Comparison of ENCODE assay signal across 8 cellular contexts in the genomic region with DNA sequence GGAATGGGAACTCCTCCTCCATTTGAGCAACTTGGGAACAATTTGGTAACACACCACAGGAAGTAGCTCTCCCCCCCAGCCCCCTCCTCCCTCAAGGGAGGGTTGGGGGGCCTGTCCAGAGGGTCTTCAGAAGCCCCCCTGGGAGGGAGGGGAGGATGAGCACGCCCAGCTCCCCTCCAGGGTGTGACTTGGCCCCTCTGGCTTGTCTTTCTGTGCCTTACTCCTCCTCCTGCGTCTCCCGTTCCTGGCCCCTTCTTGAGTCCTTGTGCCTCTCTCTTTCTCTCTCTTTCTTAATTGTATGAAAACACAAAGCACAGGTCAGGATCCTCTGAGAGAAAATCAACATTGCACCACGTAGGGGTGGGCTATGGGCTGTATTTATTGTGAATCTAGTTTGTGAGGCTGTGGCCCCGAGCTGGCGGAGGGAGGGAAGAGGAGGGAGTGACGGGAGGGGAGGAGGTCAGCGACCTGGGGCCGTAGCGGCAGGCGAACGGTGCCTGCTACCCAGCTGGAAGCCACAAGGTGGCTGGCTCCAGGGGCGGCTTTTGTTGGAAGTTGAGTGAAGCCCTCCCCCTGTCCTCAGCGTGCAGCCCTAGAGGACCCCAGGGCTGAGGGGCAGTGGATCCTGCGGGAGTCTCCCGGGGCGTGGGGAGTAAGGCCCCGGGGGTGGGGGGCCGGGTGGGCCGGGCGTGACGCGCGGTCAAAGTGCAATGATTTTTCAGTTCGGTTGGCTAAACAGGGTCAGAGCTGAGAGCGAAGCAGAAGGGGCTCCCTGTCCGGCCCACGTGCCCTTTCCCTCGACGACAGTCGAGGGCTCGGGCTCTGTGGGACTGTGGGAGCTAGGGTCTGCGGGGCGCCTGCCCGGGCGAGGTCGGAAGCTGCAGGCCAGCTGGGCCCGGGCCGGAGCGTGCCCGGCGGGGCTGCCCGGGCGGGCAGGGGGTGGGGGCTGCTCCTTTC. TPM values are rescaled to one million over a fixed set of nuclear protein-coding genes. Genes with fewer than 3 reads are reported as not detected.
DNase-seq lines count a peak whose midpoint lies in the region; ATAC-seq, FAIRE-seq and TF ChIP-seq lines count a peak whose summit lies in the region.

No MANE protein-coding gene starts in this region.

- H3K36me3 ChIP-seq in mucosa of descending colon (ENCODE audit: low read depth) = no peaks in the 10 kb centered on the region

- POLR2A ChIA-PET in naive thymus-derived CD8-positive, alpha-beta T cell (lab: Charles Lee) = interaction anchor here (0.7 to 3.0 kb wide), 8 partner anchors 9 to 135 kb away, joined by 3 to 17 read pairs (median 3); partner anchors contain the start of gene NACC1

- no peak for ATAC-seq in naive thymus-derived CD8-positive, alpha-beta T cell
- no peak for ATAC-seq in mucosa of descending colon

- DNase-seq in ELF-1 (ENCODE audit: low read depth, low spot score) (peak; percentile 86), NCI-H146 (lab: John Stamatoyannopoulos, UW) (peak; percentile 56), cerebellar cortex (ENCODE audit: low spot score) (peak; percentile 45), NCI-H187 (lab: John Stamatoyannopoulos, UW) (no peak), AG08396 (ENCODE audit: low spot score) (no peak), mucosa of descending colon (no peak), urothelium cell line (ENCODE audit: low spot score) (no peak)
- DNase-seq in naive thymus-derived CD8-positive, alpha-beta T cell = peak in 1 of 10 donors; percentile 29

- FAIRE-seq in urothelium cell line (lab: Jason Lieb, UNC) = no peak

- peaks cover 6 to 22% (median 6%) of the 10 kb centered on the region in 5 donors for H3K27me3 Mint-ChIP-seq in naive thymus-derived CD8-positive, alpha-beta T cell

- no peaks in the 10 kb centered on the region for H3K36me3 Mint-ChIP-seq in naive thymus-derived CD8-positive, alpha-beta T cell

- H3K9me3 Mint-ChIP-seq in naive thymus-derived CD8-positive, alpha-beta T cell = peaks cover 0 to 2% (median 0%) of the 10 kb centered on the region in 9 donors

- peak overlapping the region in 4 of 10 donors; percentile 24 to 67 (median 40) for H3K27ac Mint-ChIP-seq in naive thymus-derived CD8-positive, alpha-beta T cell

- intact Hi-C loops in mucosa of descending colon (cut with DNase I, micrococcal nuclease) = loop anchor here in 1 of 2 donors (10.0 kb wide), 1 partner anchor 111 kb away; no protein-coding TSS in a partner anchor

- TF ChIP-seq CTCF in mucosa of descending colon (IDR thresholded peaks at IDR 0.05) = no peak

- H3K4me1 ChIP-seq in mucosa of descending colon (ENCODE audit: low read depth) = peaks cover 34% of the 10 kb centered on the region

- H3K4me1 Mint-ChIP-seq in naive thymus-derived CD8-positive, alpha-beta T cell = peaks cover 21 to 43% (median 42%) of the 10 kb centered on the region in 4 donors

- peak overlapping the region in 9 of 10 donors; percentile 8 to 86 (median 72) for H3K4me3 Mint-ChIP-seq in naive thymus-derived CD8-positive, alpha-beta T cell

- H3K9me3 ChIP-seq in mucosa of descending colon = no peaks in the 10 kb centered on the region

- no peak overlapping the region for H3K4me3 ChIP-seq in mucosa of descending colon

RNA-seq across cellular contexts. Expression of gene LYL1, which starts 6.4 kb away (rescaled TPM):
- total RNA-seq in naive thymus-derived CD8-positive, alpha-beta T cell = 1 to 10 TPM; 6.6 to 7.9 TPM
- 1 to 10 TPM in 2 of 3 donors, under 1 TPM in 1; 0.37 to 2.6 (median 1.3) TPM for polyA plus RNA-seq in naive thymus-derived CD8-positive, alpha-beta T cell
- total RNA-seq in mucosa of descending colon = 1 to 10 TPM; 1.7 to 7.6 (median 4.7) TPM

RNA-seq across cellular contexts. Expression of gene TRMT1, which starts 20.3 kb away (rescaled TPM):
- total RNA-seq in naive thymus-derived CD8-positive, alpha-beta T cell = 100 to 1,000 TPM; 100 to 103 TPM
- 10 to 100 TPM; 26.1 to 35.1 (median 27.2) TPM for polyA plus RNA-seq in naive thymus-derived CD8-positive, alpha-beta T cell
- 10 to 100 TPM; 26.6 to 37.9 (median 30.0) TPM for total RNA-seq in mucosa of descending colon

RNA-seq across cellular contexts. Expression of gene NACC1, which starts 21.9 kb away (rescaled TPM):
- 10 to 100 TPM; 24.5 to 25.7 TPM for total RNA-seq in naive thymus-derived CD8-positive, alpha-beta T cell
- 1 to 10 TPM; 1.4 to 3.4 (median 1.9) TPM for polyA plus RNA-seq in naive thymus-derived CD8-positive, alpha-beta T cell
- total RNA-seq in mucosa of descending colon = 10 to 100 TPM; 42.2 to 58.9 (median 54.1) TPM

RNA-seq across cellular contexts. Expression of gene STX10, which starts 54.0 kb away (rescaled TPM):
- 10 to 100 TPM; 60.2 to 62.8 TPM for total RNA-seq in naive thymus-derived CD8-positive, alpha-beta T cell
- 10 to 100 TPM; 36.1 to 56.2 (median 50.2) TPM for polyA plus RNA-seq in naive thymus-derived CD8-positive, alpha-beta T cell
- total RNA-seq in mucosa of descending colon = 10 to 100 TPM; 48.2 to 59.7 (median 49.3) TPM

RNA-seq across cellular contexts. Expression of gene IER2, which starts 54.0 kb away (rescaled TPM):
- 100 to 1,000 TPM; 105 to 112 TPM for total RNA-seq in naive thymus-derived CD8-positive, alpha-beta T cell
- polyA plus RNA-seq in naive thymus-derived CD8-positive, alpha-beta T cell = 100 to 1,000 TPM; 100 to 162 (median 107) TPM
- total RNA-seq in mucosa of descending colon = 100 to 1,000 TPM; 101 to 117 (median 112) TPM

Comparison
In these comparisons a context has a peak if more than half of its experiments do, and no peak if none do; other contexts are left out.
1. DNase-seq: peak in ELF-1 (single experiment), NCI-H146 (single experiment) and cerebellar cortex (single experiment); none in NCI-H187 (0 of 2), AG08396 (single experiment), mucosa of descending colon (0 of 3) and urothelium cell line (single experiment).